Comparison of ENCODE assay signal across 1 cellular context in genomic region chr3:24161841-24162240, GRCh38.
TF ChIP-seq lines count a peak whose summit lies in the region.

No MANE protein-coding gene starts in this region.

TF ChIP-seq in SK-N-SH, 30 proteins besides CTCF, POLR2A, EP300 and RAD21 (continued from another document):
- TF ChIP-seq USF2 (IDR thresholded peaks at IDR 0.05; ENCODE audit: borderline replicate concordance, low read depth, low read length), result no peak
- TF ChIP-seq IRF3 (IDR thresholded peaks at IDR 0.05; ENCODE audit: low read depth, low read length), result no peak
- TF ChIP-seq JUND (IDR thresholded peaks at IDR 0.05), result no peak
- TF ChIP-seq POLR2AphosphoS5 (IDR thresholded peaks at IDR 0.05; ENCODE audit: low read depth, low read length), result no peak
- TF ChIP-seq YY1 (IDR thresholded peaks at IDR 0.05; ENCODE audit: low read depth), result no peak
- TF ChIP-seq ZBTB33 (IDR thresholded peaks at IDR 0.05; ENCODE audit: borderline replicate concordance, low read depth), result no peak
- TF ChIP-seq PBX3 (IDR thresholded peaks at IDR 0.05), result peak; percentile 35; the same call in 1 of the 2 replicates
- TF ChIP-seq SIN3A (IDR thresholded peaks at IDR 0.05; ENCODE audit: borderline replicate concordance, low read depth, low read length), result no peak
- TF ChIP-seq MEF2A (IDR thresholded peaks at IDR 0.05; ENCODE audit: borderline replicate concordance, low read depth), result no peak
